ENCODE assay signal across 8 cellular contexts in the genomic region with DNA sequence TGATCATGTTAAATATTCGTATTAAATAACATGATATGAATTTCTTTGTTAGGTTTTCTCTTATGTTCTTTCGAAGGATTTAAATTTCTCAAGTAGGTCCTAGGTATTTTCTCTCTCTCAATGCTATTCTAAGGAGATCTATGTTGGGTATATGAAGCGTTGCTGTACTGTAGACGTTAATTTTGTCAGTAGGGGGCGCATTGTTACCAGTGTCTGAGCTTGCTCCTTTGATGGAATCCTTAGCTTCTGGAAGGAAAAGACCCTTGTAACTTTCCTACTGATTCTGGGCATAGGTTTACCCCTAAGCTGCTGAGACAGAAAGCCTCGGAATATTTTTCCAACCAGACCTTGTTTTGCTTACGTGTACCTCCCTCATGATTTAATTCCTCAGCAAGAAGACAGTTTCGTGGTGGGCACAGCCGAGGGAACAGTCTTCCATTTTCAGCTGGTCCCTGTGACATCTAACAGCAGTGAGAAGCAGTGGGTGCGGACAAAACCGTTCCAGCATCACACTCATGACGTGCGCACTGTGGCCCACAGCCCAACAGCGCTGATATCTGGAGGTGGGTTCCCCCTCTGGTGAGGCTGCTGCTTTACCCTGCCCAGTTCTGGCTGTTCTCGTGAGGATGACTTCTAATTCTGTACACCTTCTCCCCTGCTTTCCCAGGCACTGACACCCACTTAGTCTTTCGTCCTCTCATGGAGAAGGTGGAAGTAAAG. TPM values are rescaled to one million over a fixed set of nuclear protein-coding genes. Genes with fewer than 3 reads are reported as not detected.
DNase-seq lines count a peak whose midpoint lies in the region; ATAC-seq and TF ChIP-seq lines count a peak whose summit lies in the region.

No MANE protein-coding gene starts in this region.

- POLR2A ChIA-PET in activated CD4-positive, alpha-beta memory T cell treated with anti-CD3 and anti-CD28 coated beads, Interleukin-2, amount 10 ng/mL, durations not matched to agents 7 days and 5 days (lab: Charles Lee) = interaction anchor here (1.0 to 1.5 kb wide), 2 partner anchors 36 to 136 kb away, joined by 3 to 6 read pairs; partner anchors contain the start of gene SNTB2

- H3K9me3 ChIP-seq in esophagus squamous epithelium (no peaks in the 10 kb centered on the region), aorta (ENCODE audit: control insufficient read depth, low read length) (no peaks in the 10 kb centered on the region)

- H3K27ac ChIP-seq in esophagus squamous epithelium (peak overlapping the region in 1 of 4 donors; percentile 20), aorta (ENCODE audit: low read depth in 1 of 2, low read length in 2 of 2) (no peak overlapping the region)

- H3K27me3 Mint-ChIP-seq in CD14-positive monocyte (ENCODE audit: low read depth in 3 of 3) (peaks cover 0 to 2% (median 0%) of the 10 kb centered on the region in 3 donors), natural killer cell (ENCODE audit: low read depth in 2 of 2) (no peaks in the 10 kb centered on the region)
- no peaks in the 10 kb centered on the region for H3K27me3 Mint-ChIP-seq in activated CD4-positive, alpha-beta memory T cell treated with anti-CD3 and anti-CD28 coated beads, Interleukin-2, amount 10 ng/mL, durations not matched to agents 7 days and 5 days

- intact Hi-C loops in CD14-positive monocyte (cut with micrococcal nuclease) = loop anchor here (1.0 to 5.0 kb wide), 2 partner anchors 137 kb away; no protein-coding TSS in a partner anchor
- intact Hi-C loops in esophagus squamous epithelium (cut with DNase I) = loop anchor here (5.0 kb wide), 1 partner anchor 142 kb away; no protein-coding TSS in a partner anchor
- intact Hi-C loops in natural killer cell (cut with micrococcal nuclease) = loop anchor here (1.0 kb wide), 1 partner anchor 137 kb away; no protein-coding TSS in a partner anchor
- intact Hi-C loops in aorta (cut with DNase I) = loop anchor here (1.0 to 2.0 kb wide), 2 partner anchors 37 to 136 kb away; partner anchors contain the start of gene SNTB2 (in 1 of the 2)

- no peak for TF ChIP-seq POLR2A in esophagus squamous epithelium (IDR thresholded peaks at IDR 0.05)

- no peak overlapping the region for H3K4me3 ChIP-seq in esophagus squamous epithelium
- no peak overlapping the region for H3K4me3 ChIP-seq in aorta (ENCODE audit: low read length in 2 of 2)

- H3K27me3 ChIP-seq in esophagus squamous epithelium (no peaks in the 10 kb centered on the region), aorta (ENCODE audit: control insufficient read depth in 1 of 2, insufficient read depth in 2 of 2, low read length in 1 of 2) (no peaks in the 10 kb centered on the region)

- peak; percentile 53 for ATAC-seq in GM21447 (IDR thresholded peaks at IDR 0.05; ENCODE audit: unreplicated experiment)
- ATAC-seq in natural killer cell = peak; percentile 79 to 88 (median 86)
- ATAC-seq in aorta (ENCODE audit: low FRiP score) = peak; percentile 83
- ATAC-seq in omental fat pad (ENCODE audit: low FRiP score) = no peak

- H3K4me1 Mint-ChIP-seq in CD14-positive monocyte (no peaks in the 10 kb centered on the region), natural killer cell (no peaks in the 10 kb centered on the region)
- no peaks in the 10 kb centered on the region for H3K4me1 Mint-ChIP-seq in activated CD4-positive, alpha-beta memory T cell treated with anti-CD3 and anti-CD28 coated beads, Interleukin-2, amount 10 ng/mL, durations not matched to agents 7 days and 5 days

- H3K36me3 Mint-ChIP-seq in CD14-positive monocyte (peaks cover 51 to 82% of the 10 kb centered on the region in 2 donors), natural killer cell (peaks cover 14% of the 10 kb centered on the region)
- peaks cover 45% of the 10 kb centered on the region for H3K36me3 Mint-ChIP-seq in activated CD4-positive, alpha-beta memory T cell treated with anti-CD3 and anti-CD28 coated beads, Interleukin-2, amount 10 ng/mL, durations not matched to agents 7 days and 5 days (ENCODE audit: low read depth)

- H3K4me1 ChIP-seq in esophagus squamous epithelium (no peaks in the 10 kb centered on the region), aorta (ENCODE audit: control insufficient read depth in 1 of 2, insufficient read depth in 2 of 2, low read length in 2 of 2) (no peaks in the 10 kb centered on the region)

- peak; percentile 86 for TF ChIP-seq CTCF in CD14-positive monocyte (IDR thresholded peaks at IDR 0.05)
- peak; percentile 43 to 81 (median 74) for TF ChIP-seq CTCF in esophagus squamous epithelium (IDR thresholded peaks at IDR 0.05)
- TF ChIP-seq CTCF in natural killer cell (IDR thresholded peaks at IDR 0.05) = peak; percentile 91
- TF ChIP-seq CTCF in omental fat pad (IDR thresholded peaks at IDR 0.05) = no peak

- no peak for DNase-seq in CD14-positive monocyte (ENCODE audit: low spot score)
- DNase-seq in NCI-H524 treated with DMSO at 0.1 percent for 48 hours (lab: John Stamatoyannopoulos, UW) = peak; percentile 43
- DNase-seq in activated CD4-positive, alpha-beta memory T cell treated with anti-CD3 and anti-CD28 coated beads, Interleukin-2, amount 10 ng/mL, durations not matched to agents 7 days and 5 days = peak; percentile 60
- DNase-seq in esophagus squamous epithelium (lab: John Stamatoyannopoulos, UW) = no peak
- DNase-seq in natural killer cell = no peak
- DNase-seq in aorta = no peak
- DNase-seq in omental fat pad (ENCODE audit: low spot score) = no peak

- H3K27ac Mint-ChIP-seq in CD14-positive monocyte (no peak overlapping the region), natural killer cell (no peak overlapping the region)
- no peak overlapping the region for H3K27ac Mint-ChIP-seq in activated CD4-positive, alpha-beta memory T cell treated with anti-CD3 and anti-CD28 coated beads, Interleukin-2, amount 10 ng/mL, durations not matched to agents 7 days and 5 days

- H3K4me3 Mint-ChIP-seq in CD14-positive monocyte = no peak overlapping the region
- no peak overlapping the region for H3K4me3 Mint-ChIP-seq in activated CD4-positive, alpha-beta memory T cell treated with anti-CD3 and anti-CD28 coated beads, Interleukin-2, amount 10 ng/mL, durations not matched to agents 7 days and 5 days
- no peak overlapping the region for H3K4me3 Mint-ChIP-seq in natural killer cell

- peaks cover 0 to 3% (median 0%) of the 10 kb centered on the region in 7 donors for H3K9me3 Mint-ChIP-seq in CD14-positive monocyte
- no peaks in the 10 kb centered on the region for H3K9me3 Mint-ChIP-seq in activated CD4-positive, alpha-beta memory T cell treated with anti-CD3 and anti-CD28 coated beads, Interleukin-2, amount 10 ng/mL, durations not matched to agents 7 days and 5 days
- no peaks in the 10 kb centered on the region for H3K9me3 Mint-ChIP-seq in natural killer cell

- peaks cover 2 to 96% (median 36%) of the 10 kb centered on the region in 3 donors for H3K36me3 ChIP-seq in esophagus squamous epithelium
- H3K36me3 ChIP-seq in aorta (ENCODE audit: control insufficient read depth in 1 of 2, insufficient read depth in 2 of 2, low read length in 1 of 2) = peaks cover 0 to 5% of the 10 kb centered on the region in 2 donors

- CTCF ChIA-PET in activated CD4-positive, alpha-beta memory T cell treated with anti-CD3 and anti-CD28 coated beads, Interleukin-2, amount 10 ng/mL, durations not matched to agents 7 days and 5 days (lab: Charles Lee) = interaction anchor here (0.6 to 5.5 kb wide), 22 partner anchors 8 to 188 kb away, joined by 3 to 103 read pairs (median 5); no protein-coding TSS in a partner anchor

- WGBS in esophagus squamous epithelium, 2 donors = 58 to 59% methylated on average over 16 of the region's 16 CpGs
- WGBS in aorta, 2 donors = 43 to 48% methylated on average over 16 of the region's 16 CpGs

RNA-seq across cellular contexts. Expression of gene UTP4, which starts 17.9 kb away (rescaled TPM):
- polyA plus RNA-seq in CD14-positive monocyte (10 to 100 TPM; 19.6 to 27.8 TPM), aorta (10 to 100 TPM; 15.7 to 18.3 TPM)
- 10 to 100 TPM; 39.7 to 48.7 TPM for total RNA-seq in activated CD4-positive, alpha-beta memory T cell treated with anti-CD3 and anti-CD28 coated beads, Interleukin-2, amount 10 ng/mL, durations not matched to agents 7 days and 5 days
- total RNA-seq in esophagus squamous epithelium (10 to 100 TPM; 18.3 to 42.2 (median 28.6) TPM), natural killer cell (10 to 100 TPM; 23.2 to 42.6 (median 36.3) TPM), aorta (10 to 100 TPM; 34.9 to 37.6 TPM), omental fat pad (10 to 100 TPM; 32.9 to 85.7 (median 35.9) TPM)

RNA-seq across cellular contexts. Expression of gene CHTF8, which starts 17.9 kb away (rescaled TPM):
- polyA plus RNA-seq in CD14-positive monocyte (100 to 1,000 TPM; 158 to 172 TPM), aorta (10 to 100 TPM; 53.3 to 53.8 TPM)
- total RNA-seq in activated CD4-positive, alpha-beta memory T cell treated with anti-CD3 and anti-CD28 coated beads, Interleukin-2, amount 10 ng/mL, durations not matched to agents 7 days and 5 days = 100 to 1,000 TPM; 133 to 138 TPM
- total RNA-seq in esophagus squamous epithelium (10 to 100 TPM; 51.2 to 83.4 (median 63.4) TPM), natural killer cell (10 to 100 TPM; 45.7 to 76.5 (median 74.2) TPM), aorta (10 to 100 TPM; 73.2 to 77.3 TPM), omental fat pad (10 to 100 TPM; 53.7 to 61.3 (median 57.4) TPM)

RNA-seq across cellular contexts. Expression of gene SNTB2, which starts 36.7 kb away (rescaled TPM):
- polyA plus RNA-seq in CD14-positive monocyte (1 to 10 TPM; 1.2 to 6.0 TPM), aorta (1 to 10 TPM; 6.1 to 8.0 TPM)
- 10 to 100 TPM; 23.3 to 25.9 TPM for total RNA-seq in activated CD4-positive, alpha-beta memory T cell treated with anti-CD3 and anti-CD28 coated beads, Interleukin-2, amount 10 ng/mL, durations not matched to agents 7 days and 5 days
- total RNA-seq in esophagus squamous epithelium (10 to 100 TPM; 25.5 to 49.6 (median 25.9) TPM), natural killer cell (10 to 100 TPM; 43.8 to 55.2 (median 49.9) TPM), aorta (10 to 100 TPM; 49.6 to 67.1 TPM), omental fat pad (10 to 100 TPM; 49.7 to 80.9 (median 59.3) TPM)

RNA-seq across cellular contexts. Expression of gene HAS3, which starts 44.9 kb away (rescaled TPM):
- polyA plus RNA-seq in CD14-positive monocyte = not detected
- total RNA-seq in activated CD4-positive, alpha-beta memory T cell treated with anti-CD3 and anti-CD28 coated beads, Interleukin-2, amount 10 ng/mL, durations not matched to agents 7 days and 5 days = under 1 TPM; 0.38 to 0.71 TPM
- 100 to 1,000 TPM in 1 of 4 donors, 10 to 100 TPM in 3; 15.8 to 103 (median 51.4) TPM for total RNA-seq in esophagus squamous epithelium
- 1 to 10 TPM; 1.8 to 2.5 (median 2.3) TPM for total RNA-seq in natural killer cell
- 1 to 10 TPM in 1 of 2 donors, under 1 TPM in 1; 0.68 to 1.3 TPM for total RNA-seq in aorta
- under 1 TPM; 0.54 to 0.88 TPM for polyA plus RNA-seq in aorta
- 1 to 10 TPM in 2 of 4 donors, under 1 TPM in 2; 0.36 to 2.2 (median 1.2) TPM for total RNA-seq in omental fat pad

Comparison
In these comparisons a context has a peak if more than half of its experiments do, and no peak if none do; other contexts are left out.
1. DNase-seq: peak in NCI-H524 treated with DMSO at 0.1 percent for 48 hours (single experiment) and activated CD4-positive, alpha-beta memory T cell treated with anti-CD3 and anti-CD28 coated beads, Interleukin-2, amount 10 ng/mL, durations not matched to agents 7 days and 5 days (single experiment); none in CD14-positive monocyte (single experiment), esophagus squamous epithelium (single experiment), natural killer cell (single experiment), aorta (0 of 2) and omental fat pad (single experiment).
2. CTCF ChIP-seq: peak in CD14-positive monocyte (single experiment), esophagus squamous epithelium (6 of 6) and natural killer cell (single experiment); none in omental fat pad (0 of 3).